ENCODE assay signal across 32 cellular contexts in genomic region chr1:5349526-5349925, GRCh38.
"Had no signal": no experiment of that assay in that cellular context is flagged by ENCODE, and none has a peak within 500 bp of the region (broad histone marks: within the 10 kb centered on the region; RNA-seq: fewer than 3 reads in every experiment).

No MANE protein-coding gene starts in this region.

- H3K27me3 Mint-ChIP-seq: activated CD4-positive, alpha-beta T cell treated with anti-CD3 and anti-CD28 coated beads, Interleukin-2, amount 10 ng/mL, durations not matched to agents 24 days and 14 days; activated CD8-positive, alpha-beta T cell treated with anti-CD3 and anti-CD28 coated beads for 36 hours; activated naive CD4-positive, alpha-beta T cell treated with anti-CD3 and anti-CD28 coated beads, Interleukin-2, amount 50 U/mL, for 24 hours; central memory CD8-positive, alpha-beta T cell had no signal

- H3K4me1 ChIP-seq: ascending aorta, Peyer's patch, SJSA1 had no signal

- H3K4me3 Mint-ChIP-seq: activated CD4-positive, alpha-beta T cell treated with anti-CD3 and anti-CD28 coated beads, Interleukin-2, amount 10 ng/mL, durations not matched to agents 24 days and 14 days; activated CD8-positive, alpha-beta T cell treated with anti-CD3 and anti-CD28 coated beads for 36 hours; activated naive CD4-positive, alpha-beta T cell treated with anti-CD3 and anti-CD28 coated beads, Interleukin-2, amount 50 U/mL, for 24 hours; activated naive CD8-positive, alpha-beta T cell treated with anti-CD3 and anti-CD28 coated beads, Interleukin-2, amount 10 ng/mL, durations not matched to agents 7 days and 5 days; activated T-cell treated with anti-CD3 and anti-CD28 coated beads, Interleukin-2, amount 50 U/mL, for 72 hours; central memory CD8-positive, alpha-beta T cell; T-helper 1 cell treated with Interleukin-12 subunit alpha and Interleukin-12 subunit beta and Interleukin-4 antibody, amounts not matched to agents 30 μg/mL and 1 μg/mL, for 36 hours; T-helper 2 cell treated with Interferon-gamma antibody and Interleukin-4, amounts not matched to agents 5 μg/mL and 100 μg/mL, for 36 hours had no signal

- H3K4me1 Mint-ChIP-seq: activated CD4-positive, alpha-beta T cell treated with anti-CD3 and anti-CD28 coated beads, Interleukin-2, amount 10 ng/mL, durations not matched to agents 24 days and 14 days had no signal

- ATAC-seq: activated CD8-positive, alpha-beta T cell treated with anti-CD3 and anti-CD28 coated beads for 36 hours; activated T-cell treated with anti-CD3 and anti-CD28 coated beads, Interleukin-2, amount 50 U/mL, for 72 hours; PC-3 had no signal

- H3K36me3 ChIP-seq: ascending aorta, cardiac muscle cell, MG63, Peyer's patch, SJSA1 had no signal

- H3K9me3 ChIP-seq: ascending aorta, MG63, Peyer's patch, SK-N-SH had no signal

- H3K9me3 Mint-ChIP-seq: T-helper 2 cell treated with Interferon-gamma antibody and Interleukin-4, amounts not matched to agents 5 μg/mL and 100 μg/mL, for 36 hours had no signal

- H3K27ac Mint-ChIP-seq: activated CD4-positive, alpha-beta T cell treated with anti-CD3 and anti-CD28 coated beads, Interleukin-2, amount 10 ng/mL, durations not matched to agents 24 days and 14 days; activated CD8-positive, alpha-beta T cell treated with anti-CD3 and anti-CD28 coated beads for 36 hours; activated naive CD4-positive, alpha-beta T cell treated with anti-CD3 and anti-CD28 coated beads, Interleukin-2, amount 50 U/mL, for 24 hours; activated naive CD8-positive, alpha-beta T cell treated with anti-CD3 and anti-CD28 coated beads, Interleukin-2, amount 10 ng/mL, durations not matched to agents 7 days and 5 days; activated T-cell treated with anti-CD3 and anti-CD28 coated beads, Interleukin-2, amount 50 U/mL, for 72 hours; activated T-helper 2 cell treated with anti-CD3 and anti-CD28 coated beads, Interferon-gamma antibody, Interleukin-2, Interleukin-4, amounts not matched to agents 10 μg/mL and 5 μg/mL and 100 μg/mL, durations not matched to agents 14 hours and 24 hours and 36 hours; T-helper 1 cell treated with Interleukin-12 subunit alpha and Interleukin-12 subunit beta and Interleukin-4 antibody, amounts not matched to agents 30 μg/mL and 1 μg/mL, for 36 hours; T-helper 2 cell treated with Interferon-gamma antibody and Interleukin-4, amounts not matched to agents 5 μg/mL and 100 μg/mL, for 36 hours had no signal

- H3K9me2 ChIP-seq: SK-N-SH had no signal

- H3K27ac ChIP-seq: ascending aorta, cardiac muscle cell, Peyer's patch, SJSA1 had no signal

- H3K4me2 ChIP-seq: SK-N-SH had no signal

- DNase-seq: activated CD4-positive, alpha-beta T cell treated with anti-CD3 and anti-CD28 coated beads, Interleukin-2, amount 10 ng/mL, durations not matched to agents 24 days and 14 days; activated CD4-positive, alpha-beta T cell treated with anti-CD3 and anti-CD28 coated beads, Interleukin-2, amount 50 U/mL, for 4 hours; activated gamma-delta T cell; activated naive CD4-positive, alpha-beta T cell treated with Interleukin-2 at 50 U/mL for 16 hours; activated naive CD8-positive, alpha-beta T cell treated with anti-CD3 and anti-CD28 coated beads, Interleukin-2, amount 10 ng/mL, durations not matched to agents 7 days and 5 days; activated T-cell treated with anti-CD3 and anti-CD28 coated beads, Interleukin-2, amount 50 U/mL, for 1 hour; activated T-cell treated with anti-CD3 and anti-CD28 coated beads, Interleukin-2, amount 50 U/mL, for 72 hours; Kasumi-1; MG63; NCI-H1048; NCI-H1436 treated with DMSO at 0.1 percent for 48 hours; NCI-H1694 treated with DMSO at 0.1 percent for 48 hours; NCI-H2029; NCI-H2107; NCI-H226; NCI-H524; NCI-H69; NK-92 treated with Interleukin-12 subunit alpha and Interleukin-12 subunit beta, amount 100 ng/mL, for 24 hours; PC-3; Peyer's patch; RPMI8226; SHP77 treated with DMSO at 0.1 percent for 48 hours; SK-N-SH had no signal

- H3K27me3 ChIP-seq: ascending aorta, cardiac muscle cell, MG63, Peyer's patch, SJSA1 had no signal

- H3K4me3 ChIP-seq: ascending aorta, cardiac muscle cell, MG63, Peyer's patch, SJSA1 had no signal

- H3K9ac ChIP-seq: SK-N-SH had no signal

- H3K36me3 Mint-ChIP-seq: activated naive CD4-positive, alpha-beta T cell treated with anti-CD3 and anti-CD28 coated beads, Interleukin-2, amount 50 U/mL, for 24 hours had no signal
